In genomic region chr12:26713885-26714383, GRCh38 we compare ENCODE assay signal across 14 cellular contexts.
DNase-seq lines count a peak whose midpoint lies in the region; ATAC-seq, FAIRE-seq and TF ChIP-seq lines count a peak whose summit lies in the region.
"Had no signal": no experiment of that assay in that cellular context is flagged by ENCODE, and none has a peak within 500 bp of the region (broad histone marks: within the 10 kb centered on the region; RNA-seq: fewer than 3 reads in every experiment).

No MANE protein-coding gene starts in this region.

- POLR2A ChIA-PET in A549 (lab: Yijun Ruan, JAX) (no interaction called here), HEK293 (lab: Yijun Ruan, JAX) (no interaction called here)

- H3K4me3 Mint-ChIP-seq in HFFc6, result no peak overlapping the region

- H3K4me1 ChIP-seq in A549, result no peaks in the 10 kb centered on the region
- no peaks in the 10 kb centered on the region for H3K4me1 ChIP-seq in HEK293 (ENCODE audit: control insufficient read depth, insufficient read depth, low read length)
- no peaks in the 10 kb centered on the region for H3K4me1 ChIP-seq in pancreas
- H3K4me1 ChIP-seq: right atrium auricular region had no signal

- H3K9me3 ChIP-seq in A549 (no peaks in the 10 kb centered on the region), HEK293 (ENCODE audit: control insufficient read depth, insufficient read depth, low read depth, low read length) (no peaks in the 10 kb centered on the region), pancreas (no peaks in the 10 kb centered on the region)
- H3K9me3 ChIP-seq: right atrium auricular region, SK-N-SH had no signal

- no peak overlapping the region for H3K27ac Mint-ChIP-seq in HFFc6

- H3K4me3 ChIP-seq in A549 (no peak overlapping the region), HEK293 (ENCODE audit: low read depth, low read length) (no peak overlapping the region), pancreas (no peak overlapping the region)
- H3K4me3 ChIP-seq: right atrium auricular region had no signal

- intact Hi-C loops in pancreas (cut with DNase I), result no loop called here

- TF ChIP-seq RAD21 in A549 (conservative IDR thresholded peaks at IDR 0.05 in 1 of 2, IDR thresholded peaks at IDR 0.05 in 1 of 2), result no peak

- no peaks in the 10 kb centered on the region for H3K27me3 ChIP-seq in pancreas
- H3K27me3 ChIP-seq: right atrium auricular region had no signal

- DNase-seq in A549 (ENCODE audit: low read depth in 1 of 2, low spot score in 1 of 2), result no peak
- no peak for DNase-seq in C1 segment of cervical spinal cord (lab: John Stamatoyannopoulos, UW)
- no peak for DNase-seq in pancreas
- no peak for DNase-seq in SK-N-DZ (ENCODE audit: low spot score)
- DNase-seq in HFFc6, result no peak
- DNase-seq: activated CD4-positive, alpha-beta T cell treated with anti-CD3 and anti-CD28 coated beads, Interleukin-2, amount 50 U/mL, for 4 hours; effector CD8-positive, alpha-beta T cell; midbrain; SK-N-SH had no signal

- peak; percentile 13 for FAIRE-seq in A549 (lab: Jason Lieb, UNC)
- FAIRE-seq in pancreas (lab: Jason Lieb, UNC), result no peak

- ATAC-seq in A549 (no peak), GM19025 (IDR thresholded peaks at IDR 0.05; ENCODE audit: low read depth, unreplicated experiment) (peak; percentile 73), HG03342 (IDR thresholded peaks at IDR 0.05; ENCODE audit: unreplicated experiment) (peak; percentile 68), pancreas (no peak)
- ATAC-seq: HCT116 had no signal

- TF ChIP-seq EP300 in A549 (IDR thresholded peaks at IDR 0.05), result no peak

- TF ChIP-seq CTCF in A549 (IDR thresholded peaks at IDR 0.05), result no peak
- TF ChIP-seq CTCF in HEK293 (tag by site-specific recombination; IDR thresholded peaks at IDR 0.05), result no peak
- TF ChIP-seq CTCF in pancreas (IDR thresholded peaks at IDR 0.05), result no peak
- TF ChIP-seq CTCF in HFFc6 (IDR thresholded peaks at IDR 0.05), result no peak

- H3K4me2 ChIP-seq in A549, result no peak overlapping the region
- H3K4me2 ChIP-seq: SK-N-SH had no signal

- WGBS in A549 (ENCODE audit: missing lambda C conversion rate), result 81% methylated on average over 8 of the region's 8 CpGs
- WGBS in pancreas, 2 donors, result 91 to 98% methylated on average over 8 of the region's 8 CpGs

- H3K9me3 Mint-ChIP-seq in HFFc6, result no peaks in the 10 kb centered on the region

- TF ChIP-seq POLR2A in A549 (IDR thresholded peaks at IDR 0.05; ENCODE audit: low read length), result no peak

- H3K36me3 ChIP-seq in HEK293 (ENCODE audit: control insufficient read depth in 2 of 2, insufficient read depth in 1 of 2, low read length in 2 of 2), result no peaks in the 10 kb centered on the region
- H3K36me3 ChIP-seq in pancreas, result peaks cover 0 to 6% (median 0%) of the 10 kb centered on the region in 3 donors

- peaks cover 4% of the 10 kb centered on the region; the same call in 1 of the 2 replicates for H3K36me3 Mint-ChIP-seq in HFFc6 (ENCODE audit: low read depth)

- H3K4me1 Mint-ChIP-seq in HFFc6 (ENCODE audit: low read depth), result peaks cover 8% of the 10 kb centered on the region; the same call in 1 of the 2 replicates

- no peaks in the 10 kb centered on the region for H3K27me3 Mint-ChIP-seq in HFFc6 (ENCODE audit: insufficient read depth)

- CTCF ChIA-PET in A549 (lab: Yijun Ruan, JAX), result no interaction called here
- CTCF ChIA-PET in HEK293 (lab: Yijun Ruan, JAX), result interaction anchor here (0.6 kb wide), 1 partner anchor 300 kb away, joined by 4 read pairs; the partner anchor contains the start of gene TM7SF3

- H3K27ac ChIP-seq in A549 (no peak overlapping the region), HEK293 (ENCODE audit: extremely low read depth, low read depth, low read length) (no peak overlapping the region), pancreas (no peak overlapping the region)
- H3K27ac ChIP-seq: right atrium auricular region had no signal

TF ChIP-seq in A549, 52 proteins besides CTCF, POLR2A, EP300 and RAD21 (continues in another document):
- TF ChIP-seq NR3C1 (IDR thresholded peaks at IDR 0.05) (no peak), ZNF302 (CRISPR knock-in tag; IDR thresholded peaks at IDR 0.05) (no peak), TP53 (CRISPR knock-in tag; IDR thresholded peaks at IDR 0.05) (no peak), REST (IDR thresholded peaks at IDR 0.05) (no peak), FOXS1 (CRISPR knock-in tag; IDR thresholded peaks at IDR 0.05) (no peak), ZFP36 (IDR thresholded peaks at IDR 0.05; ENCODE audit: borderline replicate concordance, partially characterized antibody) (no peak), ZSCAN20 (CRISPR knock-in tag; IDR thresholded peaks at IDR 0.05) (no peak), CHD2 (IDR thresholded peaks at IDR 0.05; ENCODE audit: low read length, partially characterized antibody) (no peak), RARB (CRISPR knock-in tag; IDR thresholded peaks at IDR 0.05) (no peak)

TF ChIP-seq in HEK293, 187 proteins besides CTCF, POLR2A, EP300 and RAD21:
- TF ChIP-seq ZNF169 (tag by site-specific recombination; IDR thresholded peaks at IDR 0.05) (no peak), SCRT2 (tag by site-specific recombination; IDR thresholded peaks at IDR 0.05) (peak; percentile 61)

Comparison
In these comparisons a context has a peak if more than half of its experiments do, and no peak if none do; other contexts are left out.
1. ATAC-seq: peak in GM19025 (single experiment) and HG03342 (single experiment); none in A549 (0 of 2) and pancreas (0 of 4).